Comparison of ENCODE assay signal across 31 cellular contexts in the genomic region with DNA sequence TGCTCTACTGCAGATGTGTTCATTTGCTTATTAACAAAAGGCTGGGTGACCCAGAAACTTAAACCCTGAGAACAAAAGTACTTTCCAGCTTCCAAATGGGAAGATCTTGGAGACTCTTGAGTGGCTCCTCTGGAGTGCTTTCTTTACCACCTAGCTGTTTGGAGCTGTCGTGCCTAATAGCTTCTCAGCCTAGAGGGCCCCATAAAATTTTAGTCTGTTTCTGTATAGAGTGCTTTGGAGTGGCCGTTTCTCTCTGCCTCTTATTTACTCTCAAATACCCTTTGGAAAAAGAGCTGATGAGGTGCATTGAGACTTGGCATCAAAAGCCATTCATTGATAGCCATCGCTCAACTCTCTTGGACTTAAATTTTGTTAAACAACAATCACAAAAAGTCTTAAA. TPM values are rescaled to one million over a fixed set of nuclear protein-coding genes. Genes with fewer than 3 reads are reported as not detected.
DNase-seq lines count a peak whose midpoint lies in the region; ATAC-seq, FAIRE-seq and TF ChIP-seq lines count a peak whose summit lies in the region.
"Had no signal": no experiment of that assay in that cellular context is flagged by ENCODE, and none has a peak within 500 bp of the region (broad histone marks: within the 10 kb centered on the region; RNA-seq: fewer than 3 reads in every experiment).

No MANE protein-coding gene starts in this region.

- H3K4me3 ChIP-seq in Caco-2 (ENCODE audit: low read depth, low read length) (no peak overlapping the region), HEK293 (ENCODE audit: low read depth, low read length) (no peak overlapping the region), upper lobe of left lung (no peak overlapping the region)
- H3K4me3 ChIP-seq: adrenal gland, body of pancreas, esophagus muscularis mucosa, Peyer's patch, right atrium auricular region, smooth muscle cell had no signal

- no peak for FAIRE-seq in GM12892 (lab: Jason Lieb, UNC)

- H3K36me3 Mint-ChIP-seq in Caco-2 (ENCODE audit: insufficient read depth, unreplicated experiment) = peaks cover 54% of the 10 kb centered on the region
- H3K36me3 Mint-ChIP-seq in mesothelial cell of epicardium = no peaks in the 10 kb centered on the region
- H3K36me3 Mint-ChIP-seq: activated naive CD4-positive, alpha-beta T cell treated with anti-CD3 and anti-CD28 coated beads, Interleukin-2, amount 10 ng/mL, durations not matched to agents 7 days and 5 days; CD8-positive, alpha-beta memory T cell had no signal

- TF ChIP-seq CTCF in Caco-2 (IDR thresholded peaks at IDR 0.05; ENCODE audit: insufficient read depth in 1 of 2, low read depth in 1 of 2, low read length in 1 of 2, severe bottlenecking in 1 of 2, unreplicated experiment in 1 of 2) (no peak), HEK293 (tag by site-specific recombination; IDR thresholded peaks at IDR 0.05) (no peak), mesothelial cell of epicardium (IDR thresholded peaks at IDR 0.05; ENCODE audit: unreplicated experiment) (no peak), upper lobe of left lung (IDR thresholded peaks at IDR 0.05) (no peak)

- no peak for TF ChIP-seq POLR2A in upper lobe of left lung (IDR thresholded peaks at IDR 0.05)
- TF ChIP-seq POLR2A in GM12892 (IDR thresholded peaks at IDR 0.05; ENCODE audit: low read depth, low read length) = no peak

- POLR2A ChIA-PET in Caco-2 (lab: Charles Lee) = no interaction called here
- POLR2A ChIA-PET in HEK293 (lab: Yijun Ruan, JAX) = no interaction called here

- H3K4me3 Mint-ChIP-seq in Caco-2 (ENCODE audit: unreplicated experiment) = peak overlapping the region; percentile 57
- no peak overlapping the region for H3K4me3 Mint-ChIP-seq in mesothelial cell of epicardium
- H3K4me3 Mint-ChIP-seq: activated CD8-positive, alpha-beta T cell treated with anti-CD3 and anti-CD28 coated beads for 36 hours; activated naive CD4-positive, alpha-beta T cell treated with anti-CD3 and anti-CD28 coated beads, Interleukin-2, amount 10 ng/mL, durations not matched to agents 7 days and 5 days; activated T-helper 1 cell treated with anti-CD3 and anti-CD28 coated beads, Interleukin-12 subunit alpha, Interleukin-12 subunit beta, Interleukin-2, Interleukin-4 antibody, amounts not matched to agents 30 ng/mL and 10 ng/mL and 1 ng/mL, durations not matched to agents 14 hours and 24 hours and 36 hours; B cell; CD8-positive, alpha-beta memory T cell; dendritic cell treated with granulocyte-macrophage colony-stimulating factor and Interleukin-4, amounts not matched to agents 40 ng/mL and 50 ng/mL, for 4 days; H9 had no signal

- no TSS peak for BruUV-seq in Caco-2 (replicated peaks; lab: Mats Ljungman, UMichigan)

- no peak for TF ChIP-seq EP300 in upper lobe of left lung (IDR thresholded peaks at IDR 0.05)

- H3K36me3 ChIP-seq in Caco-2 (ENCODE audit: control insufficient read depth, insufficient read depth, low read length) (no peaks in the 10 kb centered on the region; the same call in 1 of the 2 replicates), HEK293 (ENCODE audit: control insufficient read depth in 2 of 2, insufficient read depth in 1 of 2, low read length in 2 of 2) (no peaks in the 10 kb centered on the region), upper lobe of left lung (no peaks in the 10 kb centered on the region)
- H3K36me3 ChIP-seq: adrenal gland, esophagus muscularis mucosa, Peyer's patch, right atrium auricular region had no signal

- H3K4me1 Mint-ChIP-seq in Caco-2 (ENCODE audit: low read depth, unreplicated experiment) = peaks cover 79% of the 10 kb centered on the region
- H3K4me1 Mint-ChIP-seq in mesothelial cell of epicardium = peaks cover 59% of the 10 kb centered on the region
- H3K4me1 Mint-ChIP-seq: activated naive CD4-positive, alpha-beta T cell treated with anti-CD3 and anti-CD28 coated beads, Interleukin-2, amount 10 ng/mL, durations not matched to agents 7 days and 5 days; CD8-positive, alpha-beta memory T cell had no signal

- no peaks in the 10 kb centered on the region for H3K9me3 Mint-ChIP-seq in Caco-2 (ENCODE audit: unreplicated experiment)
- no peaks in the 10 kb centered on the region for H3K9me3 Mint-ChIP-seq in mesothelial cell of epicardium
- H3K9me3 Mint-ChIP-seq: activated CD8-positive, alpha-beta T cell treated with anti-CD3 and anti-CD28 coated beads for 36 hours; activated naive CD4-positive, alpha-beta T cell treated with anti-CD3 and anti-CD28 coated beads, Interleukin-2, amount 10 ng/mL, durations not matched to agents 7 days and 5 days; activated T-helper 1 cell treated with anti-CD3 and anti-CD28 coated beads, Interleukin-12 subunit alpha, Interleukin-12 subunit beta, Interleukin-2, Interleukin-4 antibody, amounts not matched to agents 30 ng/mL and 10 ng/mL and 1 ng/mL, durations not matched to agents 14 hours and 24 hours and 36 hours; CD8-positive, alpha-beta memory T cell; dendritic cell treated with granulocyte-macrophage colony-stimulating factor and Interleukin-4, amounts not matched to agents 40 ng/mL and 50 ng/mL, for 4 days; H9 had no signal

- CTCF ChIA-PET in Caco-2 (lab: Charles Lee) (interaction anchor here (1.7 kb wide), 1 partner anchor 9 kb away, joined by 3 read pairs; no protein-coding TSS in a partner anchor), HEK293 (lab: Yijun Ruan, JAX) (interaction anchor here (0.7 to 1.3 kb wide), 4 partner anchors 9 to 107 kb away, joined by 3 to 6 read pairs (median 4); no protein-coding TSS in a partner anchor)

- no peak overlapping the region for H3K27ac ChIP-seq in HEK293 (ENCODE audit: extremely low read depth, low read depth, low read length)
- peak overlapping the region in 2 of 4 donors; percentile 62 for H3K27ac ChIP-seq in upper lobe of left lung
- H3K27ac ChIP-seq: adrenal gland, body of pancreas, esophagus muscularis mucosa, foreskin keratinocyte, HL-60, Peyer's patch, right atrium auricular region had no signal

- WGBS in upper lobe of left lung, 2 donors = 54 to 74% methylated on average over 3 of the region's 3 CpGs

- DNase-seq in Caco-2 = no peak
- peak; percentile 10 for DNase-seq in NCI-H2227 (lab: John Stamatoyannopoulos, UW; ENCODE audit: unreplicated experiment)
- no peak for DNase-seq in mesothelial cell of epicardium (ENCODE audit: low spot score in 2 of 2, unreplicated experiment in 2 of 2)
- no peak for DNase-seq in effector CD8-positive, alpha-beta T cell (lab: John Stamatoyannopoulos, UW)
- DNase-seq in upper lobe of left lung = no peak
- DNase-seq in GM12892 (ENCODE audit: insufficient read length) = no peak
- DNase-seq in head of caudate nucleus = no peak
- DNase-seq: ACHN; activated CD8-positive, alpha-beta memory T cell treated with anti-CD3 and anti-CD28 coated beads, Interleukin-2, amount 50 U/mL, for 48 hours; activated CD8-positive, alpha-beta T cell treated with anti-CD3 and anti-CD28 coated beads for 36 hours; activated naive CD4-positive, alpha-beta T cell treated with anti-CD3 and anti-CD28 coated beads, Interleukin-2, amount 10 ng/mL, durations not matched to agents 7 days and 5 days; adrenal gland; CD8-positive, alpha-beta memory T cell; DMS 273 treated with DMSO at 0.1 percent for 48 hours; foreskin keratinocyte; H9; KG1; Peyer's patch; posterior cingulate gyrus; SHP77 treated with DMSO at 0.1 percent for 48 hours; stimulated activated CD4-positive, alpha-beta T cell treated with anti-CD3 and anti-CD28 coated beads, Interleukin-1b, Interleukin-23, amount 100 ng/mL, for 48 hours; stimulated activated naive CD8-positive, alpha-beta T cell treated with anti-CD3 and anti-CD28 coated beads, Interleukin-15, Interleukin-2, amounts not matched to agents 100 U/mL and 50 U/mL, for 24 hours had no signal

- no peaks in the 10 kb centered on the region for H3K27me3 Mint-ChIP-seq in Caco-2 (ENCODE audit: insufficient read depth, unreplicated experiment)
- H3K27me3 Mint-ChIP-seq in mesothelial cell of epicardium (ENCODE audit: low read depth) = no peaks in the 10 kb centered on the region

- H3K27me3 ChIP-seq in Caco-2 (replicated peaks; ENCODE audit: control insufficient read depth, insufficient read depth, low read length) (no peaks in the 10 kb centered on the region), upper lobe of left lung (no peaks in the 10 kb centered on the region)
- H3K27me3 ChIP-seq: adrenal gland, body of pancreas, esophagus muscularis mucosa, foreskin keratinocyte, Peyer's patch, right atrium auricular region had no signal

- H3K27ac Mint-ChIP-seq in Caco-2 (ENCODE audit: unreplicated experiment) (peak overlapping the region; percentile 39), mesothelial cell of epicardium (peak overlapping the region; percentile 66)
- H3K27ac Mint-ChIP-seq: activated CD8-positive, alpha-beta T cell treated with anti-CD3 and anti-CD28 coated beads for 36 hours; activated naive CD4-positive, alpha-beta T cell treated with anti-CD3 and anti-CD28 coated beads, Interleukin-2, amount 10 ng/mL, durations not matched to agents 7 days and 5 days; activated T-helper 1 cell treated with anti-CD3 and anti-CD28 coated beads, Interleukin-12 subunit alpha, Interleukin-12 subunit beta, Interleukin-2, Interleukin-4 antibody, amounts not matched to agents 30 ng/mL and 10 ng/mL and 1 ng/mL, durations not matched to agents 14 hours and 24 hours and 36 hours; B cell; CD8-positive, alpha-beta memory T cell; dendritic cell treated with granulocyte-macrophage colony-stimulating factor and Interleukin-4, amounts not matched to agents 40 ng/mL and 50 ng/mL, for 4 days had no signal

- H3K9me3 ChIP-seq in Caco-2 (no peaks in the 10 kb centered on the region), HEK293 (ENCODE audit: control insufficient read depth, insufficient read depth, low read depth, low read length) (no peaks in the 10 kb centered on the region), upper lobe of left lung (no peaks in the 10 kb centered on the region)
- H3K9me3 ChIP-seq: adrenal gland, body of pancreas, esophagus muscularis mucosa, Peyer's patch, right atrium auricular region had no signal

- intact Hi-C loops in Caco-2 (cut with micrococcal nuclease; ENCODE audit: unreplicated experiment) = loop anchor here (5.0 kb wide), 1 partner anchor 47 kb away; no protein-coding TSS in a partner anchor
- intact Hi-C loops in head of caudate nucleus (cut with DNase I) = no loop called here

- peaks cover 75% of the 10 kb centered on the region for H3K4me1 ChIP-seq in Caco-2
- peaks cover 27% of the 10 kb centered on the region for H3K4me1 ChIP-seq in HEK293 (ENCODE audit: control insufficient read depth, insufficient read depth, low read length)
- H3K4me1 ChIP-seq in upper lobe of left lung = peaks cover 25 to 35% (median 28%) of the 10 kb centered on the region in 4 donors
- H3K4me1 ChIP-seq: foreskin keratinocyte had no signal

- no peak for ATAC-seq in upper lobe of left lung (ENCODE audit: low FRiP score in 2 of 2)
- ATAC-seq: activated CD8-positive, alpha-beta T cell treated with anti-CD3 and anti-CD28 coated beads for 36 hours; foreskin keratinocyte; stimulated activated naive CD8-positive, alpha-beta T cell treated with anti-CD3 and anti-CD28 coated beads, Interleukin-15, Interleukin-2, amounts not matched to agents 100 U/mL and 50 U/mL, for 24 hours had no signal

TF ChIP-seq in HEK293, 187 proteins besides CTCF, POLR2A, EP300 and RAD21 (continues in another document):
- TF ChIP-seq GLIS1 (tag by site-specific recombination; IDR thresholded peaks at IDR 0.05) = peak; percentile 92

RNA-seq across cellular contexts. Expression of a gene that starts 50.7 kb away (rescaled TPM):
- total RNA-seq in Caco-2 (2022) (37.9 and 41.1 TPM in 2 replicates), mesothelial cell of epicardium (35.9 to 37.3 TPM (median 36.4 TPM) in 3 replicates), upper lobe of left lung (10 to 100 TPM; 11.4 to 16.9 (median 14.4) TPM)
- polyA plus RNA-seq in GM12892 (2012; ENCODE audit: missing spikeins) = not detected
